In genomic region chr22:29726104-29726503, GRCh38 we compare ENCODE assay signal across 36 cellular contexts. TPM values are rescaled to one million over a fixed set of nuclear protein-coding genes. Genes with fewer than 3 reads are reported as not detected.
"Had no signal": no experiment of that assay in that cellular context is flagged by ENCODE, and none has a peak within 500 bp of the region (broad histone marks: within the 10 kb centered on the region; RNA-seq: fewer than 3 reads in every experiment).

No MANE protein-coding gene starts in this region.

- H3K4me1 ChIP-seq: body of pancreas, breast epithelium, SJCRH30 had no signal

- H3K36me3 ChIP-seq: breast epithelium, SJCRH30, WERI-Rb-1 had no signal

- H3K9me3 ChIP-seq: adrenal gland, body of pancreas, breast epithelium, SJCRH30 had no signal

- H3K27ac ChIP-seq: body of pancreas, breast epithelium, KMS-11, PC-9, SJCRH30, SK-N-MC, WERI-Rb-1 had no signal

- H3K4me2 ChIP-seq: KMS-11, PC-9 had no signal

- FAIRE-seq: astrocyte, RCC 7860 had no signal

- H3K9ac ChIP-seq: KMS-11 had no signal

- DNase-seq: activated CD4-positive, alpha-beta memory T cell treated with anti-CD3 and anti-CD28 coated beads, Interleukin-2, amount 10 ng/mL, durations not matched to agents 7 days and 5 days; activated CD4-positive, alpha-beta T cell treated with anti-CD3 and anti-CD28 coated beads for 1 hour; activated CD4-positive, alpha-beta T cell treated with anti-CD3 and anti-CD28 coated beads for 48 hours; activated CD4-positive, CD25-positive, alpha-beta regulatory T cell; activated CD8-positive, alpha-beta memory T cell treated with anti-CD3 and anti-CD28 coated beads for 24 hours; activated CD8-positive, alpha-beta memory T cell treated with anti-CD3 and anti-CD28 coated beads, Interleukin-2, amount 10 ng/mL, durations not matched to agents 7 days and 5 days; activated gamma-delta T cell treated with Interleukin-2 at 50 U/mL for 16 hours; activated naive CD4-positive, alpha-beta T cell treated with anti-CD3 and anti-CD28 coated beads for 36 hours; activated T-cell treated with anti-CD3 and anti-CD28 coated beads, Interleukin-2, amount 50 U/mL, for 24 hours; body of pancreas; MM.1S; MV-4-11; NCI-H1092; NCI-H1436 treated with DMSO at 0.1 percent for 48 hours; NCI-H1694 treated with DMSO at 0.1 percent for 48 hours; NCI-H2029; NCI-H345; NK-92 treated with Interleukin-12 subunit alpha and Interleukin-12 subunit beta, amount 100 ng/mL, for 24 hours; PC-9; SHP77; SJCRH30; SW 1271; T-helper 1 cell; T-helper 2 cell; T-helper 9 cell; WERI-Rb-1 had no signal

- H3K4me3 ChIP-seq: adrenal gland, body of pancreas, breast epithelium, PC-9, SJCRH30, SK-N-MC had no signal

- ATAC-seq: activated CD8-positive, alpha-beta memory T cell treated with anti-CD3 and anti-CD28 coated beads, Interleukin-2, amount 10 ng/mL, durations not matched to agents 7 days and 5 days; activated naive CD4-positive, alpha-beta T cell treated with anti-CD3 and anti-CD28 coated beads, Interleukin-2, amount 50 U/mL, for 72 hours; body of pancreas had no signal

- H2AFZ ChIP-seq: PC-9 had no signal

- H3K27me3 ChIP-seq: body of pancreas, SJCRH30 had no signal

RNA-seq across cellular contexts. Expression of gene CABP7, which starts 6.3 kb away (rescaled TPM):
- total RNA-seq: activated CD8-positive, alpha-beta memory T cell treated with anti-CD3 and anti-CD28 coated beads, Interleukin-2, amount 10 ng/mL, durations not matched to agents 7 days and 5 days; astrocyte; breast epithelium; cardiac septum; LHCN-M2; NCI-H460 had no signal
